ENCODE assay signal across 9 cellular contexts in the genomic region with DNA sequence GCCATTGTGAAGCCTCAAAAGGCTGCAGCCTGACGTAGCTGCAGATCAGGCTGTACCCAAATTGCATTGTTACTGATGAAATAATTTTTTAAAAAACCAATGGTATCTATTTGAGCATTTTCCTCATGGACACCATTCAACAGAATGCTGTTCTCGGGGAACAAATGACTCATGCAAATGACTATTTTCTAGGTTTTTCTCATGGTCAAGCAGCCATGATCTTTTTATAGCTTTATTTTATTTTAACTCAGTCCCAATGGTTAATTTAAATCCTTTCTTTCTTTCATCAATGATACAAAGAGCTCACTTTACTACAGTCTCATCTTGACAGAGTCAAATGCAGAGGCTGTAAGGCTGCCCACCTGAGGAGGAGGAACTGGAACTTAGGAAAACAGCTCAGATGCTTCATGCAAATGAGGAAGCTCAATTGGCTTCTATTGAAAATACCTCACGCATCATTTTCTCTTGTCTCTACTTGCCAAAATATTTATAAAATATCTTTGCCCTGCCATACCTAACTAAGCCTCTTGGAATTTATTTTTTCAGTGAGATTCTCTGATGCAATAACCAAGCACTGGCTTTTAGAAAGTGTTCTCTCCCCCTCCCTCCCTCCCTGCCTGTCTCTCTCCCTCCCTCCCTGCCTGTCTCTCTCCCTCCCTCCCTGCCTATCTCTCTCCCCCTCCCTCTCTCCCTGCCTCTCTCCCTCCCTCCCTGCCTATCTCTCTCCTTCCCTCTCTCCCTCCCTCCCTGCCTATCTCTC.
DNase-seq lines count a peak whose midpoint lies in the region; ATAC-seq and TF ChIP-seq lines count a peak whose summit lies in the region.
"Had no signal": no experiment of that assay in that cellular context is flagged by ENCODE, and none has a peak within 500 bp of the region (broad histone marks: within the 10 kb centered on the region; RNA-seq: fewer than 3 reads in every experiment).

No MANE protein-coding gene starts in this region.

- peaks cover 2% of the 10 kb centered on the region for H3K36me3 Mint-ChIP-seq in endodermal cell (ENCODE audit: low read depth)
- no peaks in the 10 kb centered on the region for H3K36me3 Mint-ChIP-seq in CD8-positive, alpha-beta memory T cell

- POLR2A ChIA-PET in CD8-positive, alpha-beta memory T cell (lab: Charles Lee): no interaction called here

- H3K4me1 ChIP-seq in ACC112 (ENCODE audit: control insufficient read depth, insufficient read depth, low read length, unreplicated experiment): peaks cover 36% of the 10 kb centered on the region
- H3K4me1 ChIP-seq in endodermal cell (ENCODE audit: control insufficient read depth, insufficient read depth, low read length): no peaks in the 10 kb centered on the region
- no peaks in the 10 kb centered on the region for H3K4me1 ChIP-seq in CD8-positive, alpha-beta memory T cell (ENCODE audit: insufficient read depth, low read length)

- no peaks in the 10 kb centered on the region for H3K79me2 ChIP-seq in ACC112 (ENCODE audit: control insufficient read depth, insufficient read depth, low read length, unreplicated experiment)

- peaks cover 9% of the 10 kb centered on the region for H3K9me3 ChIP-seq in endodermal cell (ENCODE audit: control insufficient read depth, low read length)
- H3K9me3 ChIP-seq in CD8-positive, alpha-beta memory T cell (ENCODE audit: low read length): no peaks in the 10 kb centered on the region

- H3K27me3 Mint-ChIP-seq in endodermal cell (ENCODE audit: insufficient read depth): peaks cover 4% of the 10 kb centered on the region
- peaks cover 4 to 24% of the 10 kb centered on the region in 2 donors for H3K27me3 Mint-ChIP-seq in CD8-positive, alpha-beta memory T cell

- WGBS in endodermal cell (ENCODE audit: insufficient coverage in 1 of 2, insufficient read length in 1 of 2), 2 experiments: 85 to 95% methylated on average over 3 of the region's 3 CpGs

- DNase-seq in fibroblast of mammary gland (ENCODE audit: low read depth) (peak; percentile 51), endodermal cell (no peak), NCI-H2081 treated with DMSO at 0.1 percent for 48 hours (lab: John Stamatoyannopoulos, UW) (no peak), NCI-H2107 treated with DMSO at 0.1 percent for 48 hours (lab: John Stamatoyannopoulos, UW; ENCODE audit: unreplicated experiment) (no peak)
- no peak for DNase-seq in CD8-positive, alpha-beta memory T cell

- no peak overlapping the region for H3K4me3 Mint-ChIP-seq in endodermal cell
- no peak overlapping the region for H3K4me3 Mint-ChIP-seq in CD8-positive, alpha-beta memory T cell
- H3K4me3 Mint-ChIP-seq: B cell had no signal

- H3K9ac ChIP-seq in endodermal cell (ENCODE audit: extremely low read depth, low read length, poor library complexity, severe bottlenecking): no peak overlapping the region

- no peaks in the 10 kb centered on the region for H3K27me3 ChIP-seq in ACC112 (ENCODE audit: insufficient read depth, low read length)
- no peaks in the 10 kb centered on the region for H3K27me3 ChIP-seq in endodermal cell (ENCODE audit: control insufficient read depth, insufficient read depth, low read length, poor library complexity, severe bottlenecking)
- H3K27me3 ChIP-seq in CD8-positive, alpha-beta memory T cell (ENCODE audit: insufficient read depth, low read length, poor library complexity, severe bottlenecking): no peaks in the 10 kb centered on the region

- CTCF ChIA-PET in CD8-positive, alpha-beta memory T cell (lab: Charles Lee): no interaction called here

- H3K27ac ChIP-seq in ACC112 (ENCODE audit: low read depth, low read length) (peak overlapping the region; percentile 97), endodermal cell (ENCODE audit: low read depth, low read length) (no peak overlapping the region)
- no peak overlapping the region for H3K27ac ChIP-seq in CD8-positive, alpha-beta memory T cell (ENCODE audit: low read depth, low read length)

- peaks cover 2% of the 10 kb centered on the region for H3K4me1 Mint-ChIP-seq in endodermal cell
- no peaks in the 10 kb centered on the region for H3K4me1 Mint-ChIP-seq in CD8-positive, alpha-beta memory T cell

- peaks cover 6% of the 10 kb centered on the region for H3K9me3 Mint-ChIP-seq in endodermal cell
- peaks cover 0 to 9% (median 0%) of the 10 kb centered on the region in 5 donors for H3K9me3 Mint-ChIP-seq in CD8-positive, alpha-beta memory T cell

- no peak overlapping the region for H3K27ac Mint-ChIP-seq in endodermal cell
- no peak overlapping the region for H3K27ac Mint-ChIP-seq in CD8-positive, alpha-beta memory T cell
- H3K27ac Mint-ChIP-seq: B cell had no signal

- H3K4me3 ChIP-seq in ACC112 (ENCODE audit: low read depth, low read length) (peak overlapping the region; percentile 49; the same call in 1 of the 2 replicates), fibroblast of mammary gland (ENCODE audit: control insufficient read depth, low read depth, low read length) (no peak overlapping the region), endodermal cell (ENCODE audit: low read length) (no peak overlapping the region)
- no peak overlapping the region for H3K4me3 ChIP-seq in CD8-positive, alpha-beta memory T cell (ENCODE audit: low read length)

- H3K36me3 ChIP-seq in ACC112 (ENCODE audit: insufficient read depth, low read length) (no peaks in the 10 kb centered on the region), endodermal cell (ENCODE audit: control insufficient read depth, insufficient read depth, low read length) (no peaks in the 10 kb centered on the region)
- H3K36me3 ChIP-seq in CD8-positive, alpha-beta memory T cell (ENCODE audit: insufficient read depth, low read length): no peaks in the 10 kb centered on the region

- peak overlapping the region; percentile 27 for H2AFZ ChIP-seq in ACC112 (ENCODE audit: low read length, unreplicated experiment)

- peak; percentile 59 for ATAC-seq in GM21360 (IDR thresholded peaks at IDR 0.05; ENCODE audit: unreplicated experiment)
- ATAC-seq in HG03558 (IDR thresholded peaks at IDR 0.05; ENCODE audit: extremely low read depth, unreplicated experiment): peak; percentile 30

- TF ChIP-seq CTCF in fibroblast of mammary gland (conservative IDR thresholded peaks at IDR 0.05; ENCODE audit: control insufficient read depth, insufficient read depth, low read depth, low read length) (no peak), endodermal cell (conservative IDR thresholded peaks at IDR 0.05) (no peak)
